Comparison of ENCODE assay signal across 22 cellular contexts in the genomic region with DNA sequence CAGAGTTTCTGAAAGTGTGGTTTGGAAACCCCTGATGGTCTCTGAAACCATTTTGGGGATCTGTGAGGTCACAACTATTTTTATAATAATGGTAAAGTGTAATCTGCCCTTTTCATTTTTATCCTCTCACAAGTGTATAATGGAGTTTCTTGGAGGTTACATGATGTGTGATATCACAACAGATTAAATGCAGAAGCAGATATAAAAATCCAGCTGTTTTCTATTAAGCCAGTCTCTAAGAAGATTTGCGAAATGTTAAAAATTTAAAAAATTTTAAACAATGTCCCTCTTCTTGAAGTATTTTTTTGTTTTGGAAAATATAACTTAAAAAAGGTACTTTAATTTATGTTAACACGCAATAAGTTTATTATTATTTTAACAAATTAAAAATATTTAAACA.
"Had no signal": no experiment of that assay in that cellular context is flagged by ENCODE, and none has a peak within 500 bp of the region (broad histone marks: within the 10 kb centered on the region; RNA-seq: fewer than 3 reads in every experiment).

No MANE protein-coding gene starts in this region.

- H3K4me1 ChIP-seq: SJSA1 had no signal

- H3K4me3 ChIP-seq: cardiac muscle cell, SJSA1 had no signal

- DNase-seq: activated CD4-positive, alpha-beta memory T cell treated with anti-CD3 and anti-CD28 coated beads for 36 hours; activated CD4-positive, alpha-beta T cell treated with anti-CD3 and anti-CD28 coated beads, Interleukin-2, amount 10 ng/mL, durations not matched to agents 7 days and 5 days; activated CD4-positive, CD25-positive, alpha-beta regulatory T cell; activated CD8-positive, alpha-beta memory T cell treated with anti-CD3 and anti-CD28 coated beads for 24 hours; activated effector memory CD4-positive, alpha-beta T cell treated with anti-CD3 and anti-CD28 coated beads, Interleukin-2, amount 50 U/mL, for 16 hours; activated naive CD4-positive, alpha-beta T cell treated with anti-CD3 and anti-CD28 coated beads for 36 hours; activated T-cell treated with anti-CD3 and anti-CD28 coated beads, Interleukin-2, amount 50 U/mL, for 4 hours; brain microvascular endothelial cell; cerebellar nuclear complex; NCI-H1092; NCI-H1417; NCI-H1930; NCI-H2107; NCI-H2171 treated with DMSO at 0.1 percent for 48 hours; NCI-H226; NCI-H526; NCI-H774; OCI-M1; SHP77 had no signal

- H3K9me3 ChIP-seq: SJSA1 had no signal

- H3K27ac ChIP-seq: brain microvascular endothelial cell, cardiac muscle cell, SJSA1 had no signal

- H3K27me3 ChIP-seq: brain microvascular endothelial cell, cardiac muscle cell, SJSA1 had no signal

- ATAC-seq: activated T-cell treated with anti-CD3 and anti-CD28 coated beads, Interleukin-2, amount 50 U/mL, for 4 hours; Panc1 had no signal
